In the genomic region with DNA sequence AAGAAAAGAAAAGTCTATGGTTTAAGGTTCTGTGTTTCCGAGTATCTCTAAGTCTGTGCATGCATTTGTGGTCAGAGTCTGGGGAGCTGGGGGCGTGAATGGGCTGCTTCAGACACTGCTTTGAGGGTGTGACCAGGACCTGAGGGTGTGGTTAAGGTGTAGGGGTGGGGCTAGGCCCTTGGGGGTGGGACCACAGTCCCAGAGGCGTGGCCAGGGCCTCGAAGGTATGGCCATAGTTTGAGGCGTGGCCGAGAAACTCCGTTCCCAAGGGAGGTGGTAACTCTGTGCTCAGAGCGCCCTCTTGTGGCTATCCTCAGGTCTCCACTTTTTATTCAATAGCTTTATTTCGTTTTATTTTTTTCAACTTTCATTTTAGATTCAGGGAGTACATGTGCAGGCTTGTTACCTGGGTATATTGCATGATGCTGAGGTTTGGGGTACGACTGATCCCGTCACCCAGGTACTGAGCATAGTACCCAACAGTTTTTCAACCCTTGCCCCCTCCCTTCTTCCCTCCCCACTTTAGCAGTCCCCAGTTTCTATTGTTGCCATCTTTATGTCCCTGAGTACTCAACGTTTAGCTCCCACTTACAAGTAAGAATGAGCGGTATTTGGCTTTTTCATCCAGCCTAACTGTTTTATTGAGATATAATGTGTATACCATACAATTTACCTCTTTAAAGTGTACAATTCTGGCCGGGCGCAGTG, we compare ENCODE assay signal across 8 cellular contexts. TPM values are rescaled to one million over a fixed set of nuclear protein-coding genes. Genes with fewer than 3 reads are reported as not detected.
DNase-seq lines count a peak whose midpoint lies in the region; ATAC-seq and TF ChIP-seq lines count a peak whose summit lies in the region.

No MANE protein-coding gene starts in this region.

- H3K27me3 ChIP-seq in SK-N-SH (ENCODE audit: insufficient read depth): no peaks in the 10 kb centered on the region

- H3K4me3 ChIP-seq in GM12865 (ENCODE audit: low read depth, low read length) (peak overlapping the region; percentile 15), SK-N-SH (ENCODE audit: low read depth in 2 of 2, low read length in 1 of 2) (no peak overlapping the region; a peak in 1 of 4 replicates)

- H3K36me3 ChIP-seq in SK-N-SH (replicated peaks in 1 of 2; ENCODE audit: control insufficient read depth in 1 of 2, insufficient read depth in 2 of 2, low read length in 1 of 2): no peaks in the 10 kb centered on the region

- peak; percentile 99 for DNase-seq in GM12865 (ENCODE audit: low read depth)
- DNase-seq in NCI-H1105 (lab: John Stamatoyannopoulos, UW): peak; percentile 71
- peak; percentile 94 for DNase-seq in SK-N-SH
- DNase-seq in activated naive CD4-positive, alpha-beta T cell treated with anti-CD3 and anti-CD28 coated beads, Interleukin-2, amount 10 ng/mL, durations not matched to agents 7 days and 5 days: peak; percentile 98
- peak; percentile 99 for DNase-seq in glomerular visceral epithelial cell (ENCODE audit: extremely low spot score)
- DNase-seq in pons (ENCODE audit: low spot score): peak; percentile 81
- DNase-seq in ureter (ENCODE audit: low spot score): peak; percentile 96

- peak overlapping the region; percentile 54 for H3K27ac Mint-ChIP-seq in activated naive CD4-positive, alpha-beta T cell treated with anti-CD3 and anti-CD28 coated beads, Interleukin-2, amount 10 ng/mL, durations not matched to agents 7 days and 5 days

- H3K9me3 Mint-ChIP-seq in activated naive CD4-positive, alpha-beta T cell treated with anti-CD3 and anti-CD28 coated beads, Interleukin-2, amount 10 ng/mL, durations not matched to agents 7 days and 5 days: peaks cover 7% of the 10 kb centered on the region

- H3F3A ChIP-seq in SK-N-SH (replicated peaks; ENCODE audit: insufficient read depth): peaks cover 12% of the 10 kb centered on the region

- H2AFZ ChIP-seq in SK-N-SH (ENCODE audit: low read depth): peak overlapping the region; percentile 82

- peak; percentile 94 for TF ChIP-seq RAD21 in SK-N-SH (IDR thresholded peaks at IDR 0.05; ENCODE audit: low read length)

- H3K36me3 Mint-ChIP-seq in activated naive CD4-positive, alpha-beta T cell treated with anti-CD3 and anti-CD28 coated beads, Interleukin-2, amount 10 ng/mL, durations not matched to agents 7 days and 5 days: peaks cover 4% of the 10 kb centered on the region

- H3K4me2 ChIP-seq in SK-N-SH: peak overlapping the region; percentile 62

- H3K79me2 ChIP-seq in SK-N-SH (ENCODE audit: insufficient read depth): no peaks in the 10 kb centered on the region

- peak overlapping the region; percentile 8 for H3K4me3 Mint-ChIP-seq in activated naive CD4-positive, alpha-beta T cell treated with anti-CD3 and anti-CD28 coated beads, Interleukin-2, amount 10 ng/mL, durations not matched to agents 7 days and 5 days

- ATAC-seq in HG02642 (IDR thresholded peaks at IDR 0.05; ENCODE audit: poor library complexity, unreplicated experiment): peak; percentile 94

- no peak overlapping the region for H3K9ac ChIP-seq in SK-N-SH

- no peaks in the 10 kb centered on the region for H4K20me1 ChIP-seq in SK-N-SH (ENCODE audit: insufficient read depth)

- H3K27ac ChIP-seq in SK-N-SH (ENCODE audit: low read depth in 2 of 2, low read length in 1 of 2): no peak overlapping the region

- CTCF ChIA-PET in SK-N-SH (lab: Yijun Ruan, JAX): interaction anchor here (0.5 to 17.6 kb wide), 46 partner anchors 9 to 206 kb away, joined by 3 to 598 read pairs (median 6); a partner anchor contains a TSS
- CTCF ChIA-PET in activated naive CD4-positive, alpha-beta T cell treated with anti-CD3 and anti-CD28 coated beads, Interleukin-2, amount 10 ng/mL, durations not matched to agents 7 days and 5 days (lab: Charles Lee): interaction anchor here (0.6 to 16.1 kb wide), 23 partner anchors 9 to 199 kb away, joined by 3 to 385 read pairs (median 5); a partner anchor contains a TSS

- peaks cover 10% of the 10 kb centered on the region for H3K27me3 Mint-ChIP-seq in activated naive CD4-positive, alpha-beta T cell treated with anti-CD3 and anti-CD28 coated beads, Interleukin-2, amount 10 ng/mL, durations not matched to agents 7 days and 5 days

- TF ChIP-seq EP300 in SK-N-SH (IDR thresholded peaks at IDR 0.05; ENCODE audit: borderline replicate concordance in 1 of 2, low read depth in 1 of 2, low read length in 1 of 2): no peak

- H3K9me3 ChIP-seq in SK-N-SH: no peaks in the 10 kb centered on the region

- peaks cover 38% of the 10 kb centered on the region for H3K4me1 Mint-ChIP-seq in activated naive CD4-positive, alpha-beta T cell treated with anti-CD3 and anti-CD28 coated beads, Interleukin-2, amount 10 ng/mL, durations not matched to agents 7 days and 5 days

- WGBS in SK-N-SH (ENCODE audit: low lambda C conversion rate): 11% methylated on average over 15 of the region's 15 CpGs

- no peaks in the 10 kb centered on the region for H3K9me2 ChIP-seq in SK-N-SH

- POLR2A ChIA-PET in SK-N-SH (lab: Yijun Ruan, JAX): interaction anchor here (0.8 kb wide), 1 partner anchor 47 kb away, joined by 3 read pairs; no protein-coding TSS in a partner anchor

- H3K4me1 ChIP-seq in SK-N-SH (ENCODE audit: control insufficient read depth in 1 of 2, insufficient read depth in 2 of 2, low read depth in 1 of 2, low read length in 1 of 2): peaks cover 0 to 6% of the 10 kb centered on the region in 2 experiments; a peak in 1 of 4 replicates

- TF ChIP-seq CTCF in GM12865 (IDR thresholded peaks at IDR 0.05; ENCODE audit: insufficient read depth, low read depth, low read length, missing control alignments): peak; percentile 68
- peak; percentile 87 for TF ChIP-seq CTCF in SK-N-SH (IDR thresholded peaks at IDR 0.05)

TF ChIP-seq in SK-N-SH, 30 proteins besides CTCF, POLR2A, EP300 and RAD21:
- TF ChIP-seq CHD2 (IDR thresholded peaks at IDR 0.05; ENCODE audit: low read length, partially characterized antibody): no peak
- TF ChIP-seq SMC3 (IDR thresholded peaks at IDR 0.05; ENCODE audit: low read depth, low read length): peak; percentile 93
- no peak for TF ChIP-seq RCOR1 (IDR thresholded peaks at IDR 0.05; ENCODE audit: low read length)
- no peak for TF ChIP-seq TEAD4 (IDR thresholded peaks at IDR 0.05; ENCODE audit: borderline replicate concordance, insufficient read depth)

RNA-seq across cellular contexts. Expression of a gene that starts 7.0 kb away (rescaled TPM):
- polyA plus RNA-seq in SK-N-SH (2012; rRNA removed): not detected in 2 replicates
- polyA plus RNA-seq in SK-N-SH (2012; cell fraction: cytosol; rRNA removed): not detected in 2 replicates
- 0.04 TPM in 1 of 2 replicates, not detected in the other for polyA plus RNA-seq in SK-N-SH (2012; cell fraction: nucleus; rRNA removed)
- 49.5 TPM for total RNA-seq in ureter

RNA-seq across cellular contexts. Expression of a gene that starts 22.2 kb away (rescaled TPM):
- polyA plus RNA-seq in SK-N-SH (2012; rRNA removed): 7.5 and 19.2 TPM in 2 replicates
- polyA plus RNA-seq in SK-N-SH (2012; cell fraction: cytosol; rRNA removed): 8.9 and 12.7 TPM in 2 replicates
- 49.3 and 90.0 TPM in 2 replicates for polyA plus RNA-seq in SK-N-SH (2012; cell fraction: nucleus; rRNA removed)
- total RNA-seq in ureter: 68.4 TPM

RNA-seq across cellular contexts. Expression of a gene that starts 38.2 kb away (rescaled TPM):
- 9.7 and 34.0 TPM in 2 replicates for polyA plus RNA-seq in SK-N-SH (2012; rRNA removed)
- polyA plus RNA-seq in SK-N-SH (2012; cell fraction: cytosol; rRNA removed): 13.8 and 20.8 TPM in 2 replicates
- polyA plus RNA-seq in SK-N-SH (2012; cell fraction: nucleus; rRNA removed): 49.8 and 71.7 TPM in 2 replicates
- total RNA-seq in ureter: 136 TPM
